ENCODE assay signal across 8 cellular contexts in the genomic region with DNA sequence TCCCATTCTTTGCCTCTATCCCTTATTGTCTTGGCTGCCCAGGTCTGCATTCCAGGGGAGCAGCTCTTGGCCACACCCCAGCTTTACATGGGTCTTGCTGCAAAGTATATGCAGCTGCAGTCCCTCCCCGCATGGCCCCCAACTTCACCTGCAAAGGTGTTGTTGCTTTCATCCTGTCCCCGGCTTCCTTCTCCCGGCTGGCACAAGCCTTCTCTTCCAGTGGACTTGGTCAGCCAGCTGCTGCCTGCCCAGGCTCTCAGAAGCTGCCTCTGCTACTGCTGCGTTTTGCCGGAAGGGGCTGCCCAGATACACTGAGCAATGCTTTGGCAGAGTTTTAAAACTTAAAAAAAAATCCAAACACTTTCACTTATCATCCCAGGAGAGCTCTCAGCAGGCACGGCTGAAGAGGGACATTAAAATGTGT.
A peak's percentile ranks its signal among the peaks of the same experiment; 100 is the strongest.
DNase-seq lines count a peak whose midpoint lies in the region; ATAC-seq, FAIRE-seq and TF ChIP-seq lines count a peak whose summit lies in the region.

No MANE protein-coding gene starts in this region.

- H3K9me2 ChIP-seq in MM.1S (replicated peaks; ENCODE audit: insufficient read depth, low read length) = no peaks in the 10 kb centered on the region

- no peaks in the 10 kb centered on the region for H3K27me3 ChIP-seq in bronchial epithelial cell (ENCODE audit: control insufficient read depth, insufficient read depth, low read length)
- H3K27me3 ChIP-seq in gastrocnemius medialis = no peaks in the 10 kb centered on the region
- H3K27me3 ChIP-seq in MM.1S (replicated peaks; ENCODE audit: insufficient read depth, low read length) = no peaks in the 10 kb centered on the region

- no peak overlapping the region for H2AFZ ChIP-seq in MM.1S (ENCODE audit: low read length)

- H3K27ac ChIP-seq in gastrocnemius medialis (peak overlapping the region in 1 of 4 donors; percentile 35), MM.1S (ENCODE audit: low read length) (no peak overlapping the region)

- H3K4me1 Mint-ChIP-seq in nephron progenitor cell = peaks cover 42% of the 10 kb centered on the region

- no peak for FAIRE-seq in bronchial epithelial cell (lab: Jason Lieb, UNC)

- intact Hi-C loops in gastrocnemius medialis (cut with DNase I; ENCODE audit: low total_unique reads) = no loop called here

- no peak overlapping the region for H3K4me3 Mint-ChIP-seq in nephron progenitor cell

- H3K9ac ChIP-seq in MM.1S (ENCODE audit: low read length) = no peak overlapping the region

- no peaks in the 10 kb centered on the region for H3K36me3 Mint-ChIP-seq in nephron progenitor cell (ENCODE audit: low read depth)

- in situ Hi-C loops in gastrocnemius medialis (cut with MboI; ENCODE audit: low sequenced_read_pairs in 4 of 4) = no loop called here

- peak; percentile 30 for DNase-seq in ELF-1 (ENCODE audit: low read depth, low spot score)
- no peak for DNase-seq in bronchial epithelial cell (ENCODE audit: low read depth)
- peak; percentile 34 for DNase-seq in inferior parietal cortex (ENCODE audit: extremely low spot score)
- DNase-seq in gastrocnemius medialis = no peak
- DNase-seq in nephron progenitor cell = no peak
- DNase-seq in NCI-H345 (lab: John Stamatoyannopoulos, UW) = no peak
- DNase-seq in MM.1S = no peak
- DNase-seq in COR-L47 (lab: John Stamatoyannopoulos, UW) = no peak

- peak; percentile 36 to 39 for ATAC-seq in gastrocnemius medialis

- no peak overlapping the region for H3K4me3 ChIP-seq in bronchial epithelial cell (ENCODE audit: low read depth, low read length)
- peak overlapping the region; percentile 4 to 32 (median 22) for H3K4me3 ChIP-seq in gastrocnemius medialis
- no peak overlapping the region for H3K4me3 ChIP-seq in MM.1S (ENCODE audit: low read length)

- H4K20me1 ChIP-seq in MM.1S (ENCODE audit: insufficient read depth, low read length) = no peaks in the 10 kb centered on the region

- TF ChIP-seq POLR2A in gastrocnemius medialis (IDR thresholded peaks at IDR 0.05) = no peak

- H3K27ac Mint-ChIP-seq in nephron progenitor cell = no peak overlapping the region

- peak; percentile 38 for TF ChIP-seq CTCF in bronchial epithelial cell (IDR thresholded peaks at IDR 0.05; ENCODE audit: insufficient read depth, low read length, severe bottlenecking)
- TF ChIP-seq CTCF in gastrocnemius medialis (IDR thresholded peaks at IDR 0.05 in 4 of 5, conservative IDR thresholded peaks at IDR 0.05 in 1 of 5) = no peak
- TF ChIP-seq CTCF in nephron progenitor cell (IDR thresholded peaks at IDR 0.05) = no peak
- TF ChIP-seq CTCF in MM.1S (IDR thresholded peaks at IDR 0.05; ENCODE audit: low read length) = no peak

- no peak overlapping the region for H3K4me2 ChIP-seq in MM.1S (ENCODE audit: low read depth, low read length)

- no peaks in the 10 kb centered on the region for H3K36me3 ChIP-seq in bronchial epithelial cell (ENCODE audit: control insufficient read depth, insufficient read depth, low read length)
- no peaks in the 10 kb centered on the region for H3K36me3 ChIP-seq in gastrocnemius medialis
- H3K36me3 ChIP-seq in MM.1S (replicated peaks; ENCODE audit: insufficient read depth, low read length) = no peaks in the 10 kb centered on the region

- H3K9me3 Mint-ChIP-seq in nephron progenitor cell = no peaks in the 10 kb centered on the region

- no peaks in the 10 kb centered on the region for H3K9me3 ChIP-seq in gastrocnemius medialis
- H3K9me3 ChIP-seq in MM.1S (replicated peaks; ENCODE audit: insufficient read depth, low read length) = no peaks in the 10 kb centered on the region

- no peaks in the 10 kb centered on the region for H3K79me2 ChIP-seq in MM.1S (ENCODE audit: low read length)

- no peaks in the 10 kb centered on the region for H3F3A ChIP-seq in MM.1S (ENCODE audit: insufficient read depth, low read length)

- H3K27me3 Mint-ChIP-seq in nephron progenitor cell (ENCODE audit: low read depth, poor library complexity) = peaks cover 2% of the 10 kb centered on the region

- H3K4me1 ChIP-seq in gastrocnemius medialis (no peaks in the 10 kb centered on the region), MM.1S (ENCODE audit: low read length) (no peaks in the 10 kb centered on the region)

Comparison
In these comparisons a context has a peak if more than half of its experiments do, and no peak if none do; other contexts are left out.
1. DNase-seq: peak in ELF-1 (single experiment) and inferior parietal cortex (single experiment); none in bronchial epithelial cell (single experiment), gastrocnemius medialis (0 of 2), nephron progenitor cell (single experiment), NCI-H345 (single experiment), MM.1S (single experiment) and COR-L47 (single experiment).
2. H3K4me3 ChIP-seq: peak in gastrocnemius medialis (4 of 4); none in bronchial epithelial cell (single experiment) and MM.1S (single experiment).